Comparison of ENCODE assay signal across 1 cellular context in genomic region chr10:22427101-22427500, GRCh38.
A peak's percentile ranks its signal among the peaks of the same experiment; 100 is the strongest.
TF ChIP-seq lines count a peak whose summit lies in the region.

No MANE protein-coding gene starts in this region.

TF ChIP-seq in HEK293, 187 proteins besides CTCF, POLR2A, EP300 and RAD21 (continued from another document):
- no peak for TF ChIP-seq ZNF398 (tag by site-specific recombination; IDR thresholded peaks at IDR 0.05)
- no peak for TF ChIP-seq ZBTB49 (tag by site-specific recombination; IDR thresholded peaks at IDR 0.05; ENCODE audit: low read depth)
- TF ChIP-seq ZBTB21 (tag by site-specific recombination; IDR thresholded peaks at IDR 0.05), result no peak
- no peak for TF ChIP-seq ZNF302 (tag by site-specific recombination; IDR thresholded peaks at IDR 0.05; ENCODE audit: low read depth)
- no peak for TF ChIP-seq ZBTB10 (tag by site-specific recombination; IDR thresholded peaks at IDR 0.05)
- TF ChIP-seq ZNF664 (tag by site-specific recombination; IDR thresholded peaks at IDR 0.05), result no peak
- no peak for TF ChIP-seq ZNF221 (tag by site-specific recombination; IDR thresholded peaks at IDR 0.05; ENCODE audit: borderline replicate concordance)
- TF ChIP-seq ZNF155 (tag by site-specific recombination; IDR thresholded peaks at IDR 0.05), result no peak
- TF ChIP-seq ZBTB11 (tag by site-specific recombination; conservative IDR thresholded peaks at IDR 0.05; ENCODE audit: low read depth), result no peak
- no peak for TF ChIP-seq REST (tag by site-specific recombination; IDR thresholded peaks at IDR 0.05)
- TF ChIP-seq ZNF350 (tag by site-specific recombination; IDR thresholded peaks at IDR 0.05), result no peak
- 0 out of 2 replicates have a peak, but pooled peaks have one; percentile 47 for TF ChIP-seq ZBTB48 (tag by site-specific recombination; IDR thresholded peaks at IDR 0.05)
- TF ChIP-seq ZFP69B (tag by site-specific recombination; IDR thresholded peaks at IDR 0.05), result no peak
- no peak for TF ChIP-seq HOXD13 (CRISPR knock-in tag; IDR thresholded peaks at IDR 0.05; ENCODE audit: borderline replicate concordance)
- TF ChIP-seq FEZF1 (tag by site-specific recombination; IDR thresholded peaks at IDR 0.05), result peak; percentile 40
- TF ChIP-seq IKZF3 (tag by site-specific recombination; IDR thresholded peaks at IDR 0.05), result no peak
- TF ChIP-seq ZNF639 (tag by site-specific recombination; IDR thresholded peaks at IDR 0.05), result no peak
- TF ChIP-seq SCRT2 (tag by site-specific recombination; IDR thresholded peaks at IDR 0.05), result peak; percentile 23; the same call in 1 of the 2 replicates
- TF ChIP-seq ZNF423 (tag by site-specific recombination; IDR thresholded peaks at IDR 0.05), result no peak
- TF ChIP-seq ZNF621 (tag by site-specific recombination; IDR thresholded peaks at IDR 0.05), result no peak
- TF ChIP-seq ZNF138 (tag by site-specific recombination; IDR thresholded peaks at IDR 0.05; ENCODE audit: borderline replicate concordance), result no peak
- TF ChIP-seq ZNF354C (tag by site-specific recombination; IDR thresholded peaks at IDR 0.05; ENCODE audit: borderline replicate concordance, low read depth), result no peak
- TF ChIP-seq PRDM4 (tag by site-specific recombination; IDR thresholded peaks at IDR 0.05), result no peak
- TF ChIP-seq TRIM28 (IDR thresholded peaks at IDR 0.05; ENCODE audit: borderline replicate concordance, low read length), result no peak
- 0 out of 2 replicates have a peak, but pooled peaks have one; percentile 17 for TF ChIP-seq ZNF600 (tag by site-specific recombination; IDR thresholded peaks at IDR 0.05)
- TF ChIP-seq ZNF624 (tag by site-specific recombination; IDR thresholded peaks at IDR 0.05), result no peak
- peak; percentile 90 for TF ChIP-seq ZNF660 (tag by site-specific recombination; IDR thresholded peaks at IDR 0.05)
- no peak for TF ChIP-seq ZNF146 (tag by site-specific recombination; IDR thresholded peaks at IDR 0.05)
- no peak for TF ChIP-seq ZNF549 (tag by site-specific recombination; IDR thresholded peaks at IDR 0.05)
- peak; percentile 32 for TF ChIP-seq GLIS1 (tag by site-specific recombination; IDR thresholded peaks at IDR 0.05)
- no peak for TF ChIP-seq ZNF292 (tag by site-specific recombination; IDR thresholded peaks at IDR 0.05; ENCODE audit: borderline replicate concordance, low read depth)
- TF ChIP-seq YY2 (tag by site-specific recombination; IDR thresholded peaks at IDR 0.05), result no peak
